ENCODE assay signal across 28 cellular contexts in the genomic region with DNA sequence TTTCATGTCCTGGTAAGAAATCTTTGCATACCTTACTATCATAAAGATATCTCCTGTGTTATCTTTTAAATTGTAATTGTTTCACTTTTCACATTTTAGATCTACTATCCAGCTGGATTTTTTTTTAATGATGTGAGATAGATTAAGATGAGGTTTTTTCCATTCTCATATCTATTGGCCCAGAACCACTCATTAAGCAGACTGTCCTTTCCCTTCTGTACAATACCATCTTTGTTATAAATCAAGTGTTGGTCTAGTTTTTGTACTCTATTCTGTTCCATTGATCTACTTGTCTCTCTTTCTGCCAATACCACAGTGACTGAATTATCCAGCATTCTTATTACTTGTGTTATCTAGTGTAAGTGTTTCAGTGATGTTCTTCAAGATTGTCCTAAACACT.
"Had no signal": no experiment of that assay in that cellular context is flagged by ENCODE, and none has a peak within 500 bp of the region (broad histone marks: within the 10 kb centered on the region; RNA-seq: fewer than 3 reads in every experiment).

No MANE protein-coding gene starts in this region.

- H3K9me3 Mint-ChIP-seq: activated CD8-positive, alpha-beta T cell treated with anti-CD3 and anti-CD28 coated beads for 36 hours; effector memory CD8-positive, alpha-beta T cell had no signal

- H3K27me3 Mint-ChIP-seq: activated B cell treated with CpG ODN at 0.5 μM for 24 hours; activated CD8-positive, alpha-beta T cell treated with anti-CD3 and anti-CD28 coated beads for 36 hours; activated naive CD8-positive, alpha-beta T cell; activated T-helper 17 cell treated with anti-CD3 and anti-CD28 coated beads, Interleukin-2, amount 50 U/mL, for 72 hours; effector memory CD8-positive, alpha-beta T cell had no signal

- H3K4me1 Mint-ChIP-seq: activated T-helper 17 cell treated with anti-CD3 and anti-CD28 coated beads, Interleukin-2, amount 50 U/mL, for 72 hours had no signal

- H3K4me3 Mint-ChIP-seq: activated B cell treated with CpG ODN at 0.5 μM for 24 hours; activated CD8-positive, alpha-beta T cell treated with anti-CD3 and anti-CD28 coated beads for 36 hours; activated naive CD8-positive, alpha-beta T cell; activated T-cell treated with anti-CD3 and anti-CD28 coated beads, Interleukin-2, amount 50 U/mL, for 4 hours; activated T-helper 17 cell treated with anti-CD3 and anti-CD28 coated beads, Interleukin-2, amount 50 U/mL, for 72 hours; effector memory CD8-positive, alpha-beta T cell had no signal

- H3K27ac ChIP-seq: body of pancreas, esophagus muscularis mucosa, foreskin keratinocyte, VCaP had no signal

- H3K36me3 ChIP-seq: esophagus muscularis mucosa had no signal

- DNase-seq: activated B cell treated with CpG ODN at 0.5 μM for 24 hours; activated CD4-positive, alpha-beta T cell treated with anti-CD3 and anti-CD28 coated beads for 48 hours; activated CD4-positive, alpha-beta T cell treated with anti-CD3 and anti-CD28 coated beads, Interleukin-2, amount 50 U/mL, for 1 hour; activated CD4-positive, alpha-beta T cell treated with anti-CD3 and anti-CD28 coated beads, Interleukin-2, amount 50 U/mL, for 48 hours; activated CD8-positive, alpha-beta memory T cell treated with anti-CD3 and anti-CD28 coated beads for 24 hours; activated CD8-positive, alpha-beta T cell treated with anti-CD3 and anti-CD28 coated beads for 36 hours; activated effector memory CD4-positive, alpha-beta T cell treated with Interleukin-2 at 50 U/mL for 16 hours; activated gamma-delta T cell treated with Interleukin-2 at 50 U/mL for 16 hours; activated naive CD4-positive, alpha-beta T cell treated with anti-CD3 and anti-CD28 coated beads, Interleukin-2, amount 50 U/mL, for 16 hours; activated naive CD4-positive, alpha-beta T cell treated with Interleukin-2 at 50 U/mL for 16 hours; activated T-cell treated with anti-CD3 and anti-CD28 coated beads, Interleukin-2, amount 50 U/mL, for 4 hours; amniotic stem cell; aorta; body of pancreas; caudate nucleus; cortex of kidney; dermis blood vessel endothelial cell; effector CD4-positive, alpha-beta T cell; effector memory CD8-positive, alpha-beta T cell; erythroblast; head of caudate nucleus; T-helper 2 cell had no signal

- ATAC-seq: activated CD4-positive, CD25-positive, alpha-beta regulatory T cell treated with anti-CD3 and anti-CD28 coated beads, Interleukin-2, amount 50 U/mL, for 24 hours; activated CD8-positive, alpha-beta T cell treated with anti-CD3 and anti-CD28 coated beads for 36 hours; activated T-cell treated with anti-CD3 and anti-CD28 coated beads, Interleukin-2, amount 50 U/mL, for 4 hours; activated T-helper 17 cell treated with anti-CD3 and anti-CD28 coated beads, Interleukin-2, amount 50 U/mL, for 72 hours; body of pancreas; effector memory CD8-positive, alpha-beta T cell had no signal

- H3K4me1 ChIP-seq: body of pancreas, esophagus muscularis mucosa, foreskin keratinocyte had no signal

- H3K9me3 ChIP-seq: body of pancreas, esophagus muscularis mucosa had no signal

- H3K4me3 ChIP-seq: body of pancreas, esophagus muscularis mucosa had no signal

- H3K27ac Mint-ChIP-seq: activated B cell treated with CpG ODN at 0.5 μM for 24 hours; activated CD8-positive, alpha-beta T cell treated with anti-CD3 and anti-CD28 coated beads for 36 hours; activated naive CD8-positive, alpha-beta T cell; activated T-helper 17 cell treated with anti-CD3 and anti-CD28 coated beads, Interleukin-2, amount 50 U/mL, for 72 hours; effector memory CD8-positive, alpha-beta T cell had no signal

- H3K27me3 ChIP-seq: body of pancreas, esophagus muscularis mucosa, foreskin keratinocyte had no signal
